Comparison of ENCODE assay signal across 8 cellular contexts in the genomic region with DNA sequence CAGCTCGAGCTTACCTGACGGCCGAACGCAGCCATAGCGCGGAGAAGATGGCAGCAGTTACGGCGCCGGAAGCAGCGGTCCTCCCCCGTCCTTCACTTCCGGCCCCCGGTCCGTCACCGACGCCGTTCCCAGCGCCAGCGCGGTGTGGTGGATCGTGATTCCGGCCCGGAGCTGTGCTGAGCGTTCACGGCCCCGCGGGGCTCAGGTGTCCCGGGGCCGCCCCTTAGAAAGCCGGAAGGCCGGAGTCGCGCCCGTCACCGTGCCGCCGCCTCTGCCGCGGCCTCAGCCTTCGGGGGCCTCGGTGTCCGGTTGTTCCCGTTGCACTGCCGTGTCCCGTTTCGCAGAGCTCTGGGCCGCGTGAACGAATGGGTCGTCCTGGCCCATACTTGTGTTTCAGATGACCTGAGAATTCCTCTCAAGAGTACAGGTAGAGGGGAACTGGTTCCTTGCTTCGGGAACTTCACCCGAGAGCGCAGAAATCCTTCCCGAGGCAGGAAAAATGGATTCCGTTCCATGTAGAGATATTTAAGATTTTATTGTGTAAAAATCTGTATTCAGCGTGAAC. TPM values are rescaled to one million over a fixed set of nuclear protein-coding genes. Genes with fewer than 3 reads are reported as not detected.
DNase-seq lines count a peak whose midpoint lies in the region; ATAC-seq and TF ChIP-seq lines count a peak whose summit lies in the region.

A gene with protein sequence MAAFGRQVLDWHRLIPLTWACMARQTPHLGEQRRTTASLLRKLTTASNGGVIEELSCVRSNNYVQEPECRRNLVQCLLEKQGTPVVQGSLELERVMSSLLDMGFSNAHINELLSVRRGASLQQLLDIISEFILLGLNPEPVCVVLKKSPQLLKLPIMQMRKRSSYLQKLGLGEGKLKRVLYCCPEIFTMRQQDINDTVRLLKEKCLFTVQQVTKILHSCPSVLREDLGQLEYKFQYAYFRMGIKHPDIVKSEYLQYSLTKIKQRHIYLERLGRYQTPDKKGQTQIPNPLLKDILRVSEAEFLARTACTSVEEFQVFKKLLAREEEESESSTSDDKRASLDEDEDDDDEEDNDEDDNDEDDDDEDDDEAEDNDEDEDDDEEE (minus strand): TSS at position 49 of the 565 bp plus-strand sequence. CDS start 14 bp downstream, at position 35.

- 0 to 1% (median 0%) methylated on average over 10 to 56 of the region's 56 CpGs for WGBS in stomach, 5 donors

- TF ChIP-seq CTCF in GM23338 (conservative IDR thresholded peaks at IDR 0.05; ENCODE audit: low read depth in 2 of 2) (no peak), LNCaP clone FGC (IDR thresholded peaks at IDR 0.05; ENCODE audit: control insufficient read depth, extremely low read depth, insufficient read depth) (no peak), fibroblast of villous mesenchyme (IDR thresholded peaks at IDR 0.05; ENCODE audit: insufficient read depth, low read depth, low read length) (no peak), neural cell (IDR thresholded peaks at IDR 0.05; ENCODE audit: poor library complexity, severe bottlenecking) (no peak), stomach (IDR thresholded peaks at IDR 0.05) (no peak)

- H3K4me3 ChIP-seq in GM23338 (peak within 1 kb of the TSS; percentile 94), LNCaP clone FGC (ENCODE audit: low read depth, low read length) (peak within 1 kb of the TSS; percentile 60), fibroblast of villous mesenchyme (ENCODE audit: low read depth, low read length) (peak within 1 kb of the TSS; percentile 93), neural cell (ENCODE audit: low read length) (peak within 1 kb of the TSS; percentile 95), stomach (peak within 1 kb of the TSS; percentile 83 to 92 (median 87))

- H2AFZ ChIP-seq in GM23338 (peak within 1 kb of the TSS; percentile 99), neural cell (ENCODE audit: low read depth, low read length) (peak within 1 kb of the TSS; percentile 92)

- peak; percentile 50 for TF ChIP-seq RAD21 in neural cell (conservative IDR thresholded peaks at IDR 0.05)

- H4K20me1 ChIP-seq in GM23338 (replicated peaks; ENCODE audit: insufficient read depth) = peaks cover 23% of the 10 kb centered on the region
- no peaks in the 10 kb centered on the region for H4K20me1 ChIP-seq in neural cell (ENCODE audit: insufficient read depth)

- TF ChIP-seq POLR2A in stomach (IDR thresholded peaks at IDR 0.05) = peak in 1 of 4 donors; percentile 48

- ATAC-seq in GM23338 = peak; percentile 99

- DNase-seq in EL (peak; percentile 80), GM23338 (ENCODE audit: low spot score) (peak; percentile 93), LNCaP clone FGC (ENCODE audit: low read depth) (peak; percentile 47), SHP77 treated with DMSO at 0.1 percent for 48 hours (lab: John Stamatoyannopoulos, UW) (peak; percentile 54), activated gamma-delta T cell treated with Interleukin-2 at 50 U/mL for 16 hours (peak; percentile 84), fibroblast of villous mesenchyme (ENCODE audit: low read depth) (peak; percentile 79), stomach (peak; percentile 92)

- H3K27ac Mint-ChIP-seq in GM23338 = peak within 1 kb of the TSS; percentile 97

- peaks cover 6% of the 10 kb centered on the region for H3K27me3 Mint-ChIP-seq in GM23338 (ENCODE audit: insufficient read depth, low read depth, poor library complexity)

- H3K9me3 Mint-ChIP-seq in GM23338 = no peaks in the 10 kb centered on the region

- H3K9ac ChIP-seq in neural cell (ENCODE audit: low read length) = peak within 1 kb of the TSS; percentile 92

- H3K9me3 ChIP-seq in neural cell (ENCODE audit: low read length) = no peaks in the 10 kb centered on the region
- H3K9me3 ChIP-seq in stomach = no peaks in the 10 kb centered on the region

- H3K4me1 ChIP-seq in GM23338 (ENCODE audit: insufficient read depth) = peaks cover 4% of the 10 kb centered on the region; the same call in 1 of the 2 replicates
- H3K4me1 ChIP-seq in stomach = peaks cover 8 to 56% (median 38%) of the 10 kb centered on the region in 4 donors

- no peaks in the 10 kb centered on the region for H3K9me2 ChIP-seq in GM23338 (ENCODE audit: insufficient read depth)
- no peaks in the 10 kb centered on the region for H3K9me2 ChIP-seq in neural cell (ENCODE audit: insufficient read depth, low read length)

- H3K36me3 Mint-ChIP-seq in GM23338 (ENCODE audit: low read depth) = peaks cover 18% of the 10 kb centered on the region

- intact Hi-C loops in stomach (cut with DNase I; ENCODE audit: low total_unique reads) = no loop called here

- peak; percentile 57 for TF ChIP-seq EP300 in neural cell (conservative IDR thresholded peaks at IDR 0.05; ENCODE audit: poor library complexity, severe bottlenecking)
- TF ChIP-seq EP300 in stomach (IDR thresholded peaks at IDR 0.05) = no peak

- H3K27me3 ChIP-seq in GM23338 (ENCODE audit: insufficient read depth) = no peaks in the 10 kb centered on the region
- H3K27me3 ChIP-seq in neural cell (ENCODE audit: insufficient read depth, low read depth, low read length) = no peaks in the 10 kb centered on the region
- no peaks in the 10 kb centered on the region for H3K27me3 ChIP-seq in stomach

- peaks cover 46% of the 10 kb centered on the region for H3K79me2 ChIP-seq in GM23338 (replicated peaks; ENCODE audit: insufficient read depth)
- peaks cover 34% of the 10 kb centered on the region for H3K79me2 ChIP-seq in neural cell (replicated peaks; ENCODE audit: insufficient read depth, low read length)

- peaks cover 6% of the 10 kb centered on the region; the same call in 1 of the 3 replicates for H3K4me1 Mint-ChIP-seq in GM23338

- peak within 1 kb of the TSS; percentile 87 for H3K27ac ChIP-seq in GM23338 (ENCODE audit: low read depth)
- H3K27ac ChIP-seq in neural cell (ENCODE audit: low read length) = peak within 1 kb of the TSS; percentile 75
- H3K27ac ChIP-seq in stomach = peak within 1 kb of the TSS; percentile 82 to 96 (median 90)

- peak within 1 kb of the TSS; percentile 95 for H3K4me3 Mint-ChIP-seq in GM23338

- H3F3A ChIP-seq in GM23338 (replicated peaks; ENCODE audit: low read depth) = peaks cover 7% of the 10 kb centered on the region; the same call in 1 of the 2 replicates
- no peaks in the 10 kb centered on the region for H3F3A ChIP-seq in neural cell (ENCODE audit: insufficient read depth, low read length, poor library complexity, severe bottlenecking)

- H3K4me2 ChIP-seq in GM23338 (peak within 1 kb of the TSS; percentile 79), neural cell (ENCODE audit: low read length) (peak within 1 kb of the TSS; percentile 91)

- H3K36me3 ChIP-seq in GM23338 (ENCODE audit: insufficient read depth) = peaks cover 8% of the 10 kb centered on the region; the same call in 1 of the 2 replicates
- H3K36me3 ChIP-seq in neural cell (ENCODE audit: insufficient read depth, low read length) = peaks cover 4% of the 10 kb centered on the region
- peaks cover 7 to 32% (median 25%) of the 10 kb centered on the region in 4 donors for H3K36me3 ChIP-seq in stomach

TF ChIP-seq in GM23338, 12 proteins besides CTCF, POLR2A, EP300 and RAD21:
- TF ChIP-seq JUNB (IDR thresholded peaks at IDR 0.05; ENCODE audit: unreplicated experiment) (no peak), POLR2AphosphoS5 (IDR thresholded peaks at IDR 0.05; ENCODE audit: low read depth) (peak; percentile 84), CREB1 (CRISPR knock-in tag; IDR thresholded peaks at IDR 0.05; ENCODE audit: low read depth) (peak; percentile 86)
- TF ChIP-seq, protein P1, sequence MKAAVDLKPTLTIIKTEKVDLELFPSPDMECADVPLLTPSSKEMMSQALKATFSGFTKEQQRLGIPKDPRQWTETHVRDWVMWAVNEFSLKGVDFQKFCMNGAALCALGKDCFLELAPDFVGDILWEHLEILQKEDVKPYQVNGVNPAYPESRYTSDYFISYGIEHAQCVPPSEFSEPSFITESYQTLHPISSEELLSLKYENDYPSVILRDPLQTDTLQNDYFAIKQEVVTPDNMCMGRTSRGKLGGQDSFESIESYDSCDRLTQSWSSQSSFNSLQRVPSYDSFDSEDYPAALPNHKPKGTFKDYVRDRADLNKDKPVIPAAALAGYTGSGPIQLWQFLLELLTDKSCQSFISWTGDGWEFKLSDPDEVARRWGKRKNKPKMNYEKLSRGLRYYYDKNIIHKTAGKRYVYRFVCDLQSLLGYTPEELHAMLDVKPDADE (IDR thresholded peaks at IDR 0.05) = peak; percentile 89

TF ChIP-seq in neural cell, 6 proteins besides CTCF, POLR2A, EP300 and RAD21 (continues in another document):
- TF ChIP-seq TAF1 (IDR thresholded peaks at IDR 0.05; ENCODE audit: low read depth) (peak; percentile 99), SMC3 (conservative IDR thresholded peaks at IDR 0.05; ENCODE audit: poor library complexity) (peak; percentile 44), EZH2 (IDR thresholded peaks at IDR 0.05; ENCODE audit: borderline replicate concordance, insufficient read depth, low read length, poor library complexity, severe bottlenecking) (no peak)
- TF ChIP-seq, protein P2, sequence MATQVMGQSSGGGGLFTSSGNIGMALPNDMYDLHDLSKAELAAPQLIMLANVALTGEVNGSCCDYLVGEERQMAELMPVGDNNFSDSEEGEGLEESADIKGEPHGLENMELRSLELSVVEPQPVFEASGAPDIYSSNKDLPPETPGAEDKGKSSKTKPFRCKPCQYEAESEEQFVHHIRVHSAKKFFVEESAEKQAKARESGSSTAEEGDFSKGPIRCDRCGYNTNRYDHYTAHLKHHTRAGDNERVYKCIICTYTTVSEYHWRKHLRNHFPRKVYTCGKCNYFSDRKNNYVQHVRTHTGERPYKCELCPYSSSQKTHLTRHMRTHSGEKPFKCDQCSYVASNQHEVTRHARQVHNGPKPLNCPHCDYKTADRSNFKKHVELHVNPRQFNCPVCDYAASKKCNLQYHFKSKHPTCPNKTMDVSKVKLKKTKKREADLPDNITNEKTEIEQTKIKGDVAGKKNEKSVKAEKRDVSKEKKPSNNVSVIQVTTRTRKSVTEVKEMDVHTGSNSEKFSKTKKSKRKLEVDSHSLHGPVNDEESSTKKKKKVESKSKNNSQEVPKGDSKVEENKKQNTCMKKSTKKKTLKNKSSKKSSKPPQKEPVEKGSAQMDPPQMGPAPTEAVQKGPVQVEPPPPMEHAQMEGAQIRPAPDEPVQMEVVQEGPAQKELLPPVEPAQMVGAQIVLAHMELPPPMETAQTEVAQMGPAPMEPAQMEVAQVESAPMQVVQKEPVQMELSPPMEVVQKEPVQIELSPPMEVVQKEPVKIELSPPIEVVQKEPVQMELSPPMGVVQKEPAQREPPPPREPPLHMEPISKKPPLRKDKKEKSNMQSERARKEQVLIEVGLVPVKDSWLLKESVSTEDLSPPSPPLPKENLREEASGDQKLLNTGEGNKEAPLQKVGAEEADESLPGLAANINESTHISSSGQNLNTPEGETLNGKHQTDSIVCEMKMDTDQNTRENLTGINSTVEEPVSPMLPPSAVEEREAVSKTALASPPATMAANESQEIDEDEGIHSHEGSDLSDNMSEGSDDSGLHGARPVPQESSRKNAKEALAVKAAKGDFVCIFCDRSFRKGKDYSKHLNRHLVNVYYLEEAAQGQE (IDR thresholded peaks at IDR 0.05; ENCODE audit: borderline replicate concordance) = peak; percentile 87

RNA-seq across cellular contexts. Expression of the gene that starts here (rescaled TPM):
- 58.0 and 63.6 TPM in 2 replicates for total RNA-seq in GM23338 (2014; rRNA removed; shearing (Covaris generic))
- 15.3 and 15.7 TPM in 2 replicates for polyA plus RNA-seq in GM23338 (2016; fragmentation: Nextera tagmentation; extraction: Ambion mirVana)
- total RNA-seq in fibroblast of villous mesenchyme = 18.0 and 27.2 TPM in 2 replicates
- 142 and 164 TPM in 2 replicates for polyA plus RNA-seq in neural cell
- polyA minus RNA-seq in neural cell = 63.5 and 84.6 TPM in 2 replicates
- 10 to 100 TPM in 4 of 5 donors, 1 to 10 TPM in 1; 3.2 to 85.7 (median 40.9) TPM for total RNA-seq in stomach
- 10 to 100 TPM; 19.4 to 28.6 (median 24.3) TPM for polyA plus RNA-seq in stomach

Comparison
In these comparisons a context has a peak if more than half of its experiments do, and no peak if none do; other contexts are left out.
1. Peak in every context shown above with its lines: DNase-seq, ATAC-seq, H3K4me3 ChIP-seq and H3K27ac ChIP-seq.